ENCODE assay signal across 21 cellular contexts in genomic region chr7:55241958-55242357, GRCh38.
A peak's percentile ranks its signal among the peaks of the same experiment; 100 is the strongest.
DNase-seq lines count a peak whose midpoint lies in the region; ATAC-seq, FAIRE-seq and TF ChIP-seq lines count a peak whose summit lies in the region.
"Had no signal": no experiment of that assay in that cellular context is flagged by ENCODE, and none has a peak within 500 bp of the region (broad histone marks: within the 10 kb centered on the region; RNA-seq: fewer than 3 reads in every experiment).

No MANE protein-coding gene starts in this region.

- POLR2A ChIA-PET in WTC11 (lab: Charles Lee) = no interaction called here

- H3K4me1 Mint-ChIP-seq in central memory CD8-positive, alpha-beta T cell = peaks cover 11% of the 10 kb centered on the region
- H3K4me1 Mint-ChIP-seq in WTC11 = peaks cover 8% of the 10 kb centered on the region
- H3K4me1 Mint-ChIP-seq: CD14-positive monocyte had no signal

- no peak for ATAC-seq in central memory CD8-positive, alpha-beta T cell (replicated peaks; ENCODE audit: extremely low read depth, poor library complexity, severe bottlenecking)
- no peak for ATAC-seq in WTC11
- ATAC-seq: A549, GM12878, HCT116 had no signal

- peaks cover 72% of the 10 kb centered on the region for H3K27me3 Mint-ChIP-seq in central memory CD8-positive, alpha-beta T cell
- H3K27me3 Mint-ChIP-seq in WTC11 (ENCODE audit: low read depth) = no peaks in the 10 kb centered on the region

- CTCF ChIA-PET in WTC11 (lab: Charles Lee) = interaction anchor here (1.1 kb wide), 1 partner anchor 13 kb away, joined by 3 read pairs; no protein-coding TSS in a partner anchor

- no peak for DNase-seq in central memory CD8-positive, alpha-beta T cell (ENCODE audit: low spot score in 2 of 2)
- DNase-seq in dermis blood vessel endothelial cell = peak; percentile 17
- peak; percentile 10 for DNase-seq in lung microvascular endothelial cell (ENCODE audit: low read depth in 2 of 2)
- DNase-seq in GM19239 (ENCODE audit: insufficient read length, low spot score) = no peak
- no peak for DNase-seq in HCEC 1CT
- no peak for DNase-seq in WTC11 (ENCODE audit: low spot score)
- DNase-seq: 8988T; ACHN; AML-193; BE2C; CD4-positive, alpha-beta T cell; CD8-positive, alpha-beta memory T cell; DMS 273 treated with DMSO at 0.1 percent for 48 hours; GDM1; GOT3 had no signal

- H3K27ac Mint-ChIP-seq in central memory CD8-positive, alpha-beta T cell (ENCODE audit: low read depth) = peak overlapping the region; percentile 4
- H3K27ac Mint-ChIP-seq in WTC11 = no peak overlapping the region
- H3K27ac Mint-ChIP-seq: CD14-positive monocyte; CD4-positive, alpha-beta T cell; CD8-positive, alpha-beta memory T cell had no signal

- TF ChIP-seq CTCF in WTC11 (IDR thresholded peaks at IDR 0.05) = no peak

- peaks cover 4% of the 10 kb centered on the region for H3K36me3 Mint-ChIP-seq in central memory CD8-positive, alpha-beta T cell (ENCODE audit: insufficient read depth)
- H3K36me3 Mint-ChIP-seq in WTC11 = no peaks in the 10 kb centered on the region
- H3K36me3 Mint-ChIP-seq: CD14-positive monocyte; CD8-positive, alpha-beta memory T cell had no signal

- no peak for FAIRE-seq in GM19239 (lab: Jason Lieb, UNC)
- FAIRE-seq: A549, D721Med, GM12878, H54 had no signal

- no peak overlapping the region for H3K4me3 Mint-ChIP-seq in central memory CD8-positive, alpha-beta T cell
- H3K4me3 Mint-ChIP-seq in WTC11 = no peak overlapping the region
- H3K4me3 Mint-ChIP-seq: CD14-positive monocyte; CD4-positive, alpha-beta T cell; CD8-positive, alpha-beta memory T cell had no signal

- H3K9me3 Mint-ChIP-seq in central memory CD8-positive, alpha-beta T cell = no peaks in the 10 kb centered on the region
- H3K9me3 Mint-ChIP-seq in WTC11 = peaks cover 7% of the 10 kb centered on the region
- H3K9me3 Mint-ChIP-seq: CD4-positive, alpha-beta T cell; CD8-positive, alpha-beta memory T cell had no signal

TF ChIP-seq in WTC11, 78 proteins besides CTCF, POLR2A, EP300 and RAD21:
- no peak for TF ChIP-seq ZNF219 (CRISPR knock-in tag; IDR thresholded peaks at IDR 0.05; ENCODE audit: borderline replicate concordance)
TF ChIP-seq in WTC11: peak in this region for 0.

Comparison
In these comparisons a context has a peak if more than half of its experiments do, and no peak if none do; other contexts are left out.
1. DNase-seq: peak in dermis blood vessel endothelial cell (single experiment) and lung microvascular endothelial cell (2 of 2); none in central memory CD8-positive, alpha-beta T cell (0 of 2), GM19239 (single experiment), HCEC 1CT (single experiment) and WTC11 (single experiment).